ENCODE assay signal across 28 cellular contexts in the genomic region with DNA sequence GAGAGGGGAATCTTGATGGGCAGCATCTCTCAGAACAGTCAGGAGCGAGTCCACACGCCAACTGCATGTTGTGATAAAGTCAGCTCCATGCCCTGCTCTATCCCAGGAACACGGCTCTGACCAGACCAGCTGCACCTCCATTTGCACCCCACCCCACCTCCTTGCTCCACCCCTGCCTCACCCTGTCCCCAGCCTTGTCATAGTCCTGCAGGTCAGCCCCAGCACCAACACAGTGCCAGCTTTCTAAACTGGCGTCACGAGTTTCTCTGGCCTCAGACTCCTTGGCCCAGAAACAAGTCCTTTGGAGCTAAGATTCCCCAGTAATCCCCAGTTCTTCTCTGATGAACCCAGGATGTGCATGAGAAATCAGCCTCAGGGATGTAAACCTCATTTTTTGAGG. TPM values are rescaled to one million over a fixed set of nuclear protein-coding genes. Genes with fewer than 3 reads are reported as not detected.
"Had no signal": no experiment of that assay in that cellular context is flagged by ENCODE, and none has a peak within 500 bp of the region (broad histone marks: within the 10 kb centered on the region; RNA-seq: fewer than 3 reads in every experiment).

No MANE protein-coding gene starts in this region.

- H3K36me3 ChIP-seq: adrenal gland, brain microvascular endothelial cell, MG63, SJSA1 had no signal

- DNase-seq: activated CD4-positive, alpha-beta T cell treated with anti-CD3 and anti-CD28 coated beads, Interleukin-2, amount 10 ng/mL, durations not matched to agents 24 days and 14 days; activated CD4-positive, alpha-beta T cell treated with anti-CD3 and anti-CD28 coated beads, Interleukin-2, amount 50 U/mL, for 4 hours; activated CD8-positive, alpha-beta T cell treated with anti-CD3 and anti-CD28 coated beads for 36 hours; activated gamma-delta T cell; activated naive CD4-positive, alpha-beta T cell treated with Interleukin-2 at 50 U/mL for 16 hours; activated T-cell treated with anti-CD3 and anti-CD28 coated beads, Interleukin-2, amount 50 U/mL, for 1 hour; activated T-cell treated with anti-CD3 and anti-CD28 coated beads, Interleukin-2, amount 50 U/mL, for 72 hours; adrenal gland; brain microvascular endothelial cell; Kasumi-1; KG1; MG63; NCI-H1048; NCI-H1105 treated with DMSO at 0.1 percent for 48 hours; NCI-H1436; NCI-H1694; NCI-H1930; NCI-H2081 treated with DMSO at 0.1 percent for 48 hours; NCI-H226; NCI-H446 treated with DMSO at 0.1 percent for 48 hours; SHP77 treated with DMSO at 0.1 percent for 48 hours; SK-N-SH had no signal

- H3K27ac ChIP-seq: adrenal gland, brain microvascular endothelial cell, SJSA1 had no signal

- H3K9me3 ChIP-seq: adrenal gland, MG63, SJSA1, SK-N-SH had no signal

- ATAC-seq: activated CD8-positive, alpha-beta T cell treated with anti-CD3 and anti-CD28 coated beads for 36 hours; activated naive CD4-positive, alpha-beta T cell treated with anti-CD3 and anti-CD28 coated beads, Interleukin-2, amount 50 U/mL, for 72 hours; activated T-cell treated with anti-CD3 and anti-CD28 coated beads, Interleukin-2, amount 50 U/mL, for 72 hours; activated T-helper 17 cell treated with anti-CD3 and anti-CD28 coated beads, Interleukin-2, amount 50 U/mL, for 72 hours; Panc1 had no signal

- H3K4me2 ChIP-seq: SK-N-SH had no signal

- H3K4me1 ChIP-seq: SJSA1 had no signal

- H3K9ac ChIP-seq: SK-N-SH had no signal

- H3K4me3 ChIP-seq: adrenal gland, MG63, SJSA1 had no signal

- H3K27me3 ChIP-seq: adrenal gland, MG63 had no signal

RNA-seq across cellular contexts. Expression of a gene that starts 23.5 kb away (rescaled TPM):
- total RNA-seq: activated CD4-positive, alpha-beta T cell treated with anti-CD3 and anti-CD28 coated beads, Interleukin-2, amount 10 ng/mL, durations not matched to agents 24 days and 14 days; activated CD8-positive, alpha-beta memory T cell treated with anti-CD3 and anti-CD28 coated beads for 36 hours; activated CD8-positive, alpha-beta T cell treated with anti-CD3 and anti-CD28 coated beads for 36 hours; activated naive CD4-positive, alpha-beta T cell treated with anti-CD3 and anti-CD28 coated beads, Interleukin-2, amount 50 U/mL, for 72 hours; activated T-cell treated with anti-CD3 and anti-CD28 coated beads, Interleukin-2, amount 50 U/mL, for 72 hours; activated T-helper 17 cell treated with anti-CD3 and anti-CD28 coated beads, Interleukin-2, amount 50 U/mL, for 72 hours; RPMI7951; SJSA1 had no signal
